Comparison of ENCODE assay signal across 1 cellular context in the genomic region with DNA sequence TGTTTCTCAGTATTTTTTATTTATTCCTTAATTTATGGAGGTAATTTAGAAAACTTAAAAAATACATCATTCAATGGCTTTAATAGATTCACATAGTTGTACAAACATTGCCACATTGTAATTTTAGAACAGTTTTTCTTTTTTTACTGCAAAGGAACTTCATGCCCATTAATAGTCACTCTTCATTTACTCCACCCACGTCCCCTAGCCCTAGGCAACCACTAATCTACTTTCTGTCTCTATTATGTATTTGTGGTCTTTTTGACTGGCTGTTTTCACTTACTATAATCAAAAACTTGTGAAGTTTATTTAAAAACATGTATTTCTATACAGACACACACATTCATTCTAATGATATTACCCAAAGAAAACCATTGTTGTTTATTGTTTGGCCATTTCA.
TF ChIP-seq lines count a peak whose summit lies in the region.

No MANE protein-coding gene starts in this region.

TF ChIP-seq in IMR-90, 13 proteins besides CTCF, POLR2A, EP300 and RAD21 (continued from another document):
- TF ChIP-seq, protein P1, sequence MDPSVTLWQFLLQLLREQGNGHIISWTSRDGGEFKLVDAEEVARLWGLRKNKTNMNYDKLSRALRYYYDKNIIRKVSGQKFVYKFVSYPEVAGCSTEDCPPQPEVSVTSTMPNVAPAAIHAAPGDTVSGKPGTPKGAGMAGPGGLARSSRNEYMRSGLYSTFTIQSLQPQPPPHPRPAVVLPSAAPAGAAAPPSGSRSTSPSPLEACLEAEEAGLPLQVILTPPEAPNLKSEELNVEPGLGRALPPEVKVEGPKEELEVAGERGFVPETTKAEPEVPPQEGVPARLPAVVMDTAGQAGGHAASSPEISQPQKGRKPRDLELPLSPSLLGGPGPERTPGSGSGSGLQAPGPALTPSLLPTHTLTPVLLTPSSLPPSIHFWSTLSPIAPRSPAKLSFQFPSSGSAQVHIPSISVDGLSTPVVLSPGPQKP (IDR thresholded peaks at IDR 0.05; ENCODE audit: borderline replicate concordance, low read depth, low read length), result no peak
- TF ChIP-seq SMC3 (IDR thresholded peaks at IDR 0.05; ENCODE audit: low read depth, low read length), result no peak
- no peak for TF ChIP-seq FOS (IDR thresholded peaks at IDR 0.05; ENCODE audit: low read depth, low read length)
- no peak for TF ChIP-seq CEBPB (IDR thresholded peaks at IDR 0.05; ENCODE audit: low read depth, low read length)
- no peak for TF ChIP-seq RFX5 (IDR thresholded peaks at IDR 0.05; ENCODE audit: low read depth, low read length)
- TF ChIP-seq MAFK (IDR thresholded peaks at IDR 0.05; ENCODE audit: low read depth, low read length), result no peak
- no peak for TF ChIP-seq RCOR1 (IDR thresholded peaks at IDR 0.05; ENCODE audit: insufficient replicate concordance, low read length)
